ENCODE assay signal across 8 cellular contexts in the genomic region with DNA sequence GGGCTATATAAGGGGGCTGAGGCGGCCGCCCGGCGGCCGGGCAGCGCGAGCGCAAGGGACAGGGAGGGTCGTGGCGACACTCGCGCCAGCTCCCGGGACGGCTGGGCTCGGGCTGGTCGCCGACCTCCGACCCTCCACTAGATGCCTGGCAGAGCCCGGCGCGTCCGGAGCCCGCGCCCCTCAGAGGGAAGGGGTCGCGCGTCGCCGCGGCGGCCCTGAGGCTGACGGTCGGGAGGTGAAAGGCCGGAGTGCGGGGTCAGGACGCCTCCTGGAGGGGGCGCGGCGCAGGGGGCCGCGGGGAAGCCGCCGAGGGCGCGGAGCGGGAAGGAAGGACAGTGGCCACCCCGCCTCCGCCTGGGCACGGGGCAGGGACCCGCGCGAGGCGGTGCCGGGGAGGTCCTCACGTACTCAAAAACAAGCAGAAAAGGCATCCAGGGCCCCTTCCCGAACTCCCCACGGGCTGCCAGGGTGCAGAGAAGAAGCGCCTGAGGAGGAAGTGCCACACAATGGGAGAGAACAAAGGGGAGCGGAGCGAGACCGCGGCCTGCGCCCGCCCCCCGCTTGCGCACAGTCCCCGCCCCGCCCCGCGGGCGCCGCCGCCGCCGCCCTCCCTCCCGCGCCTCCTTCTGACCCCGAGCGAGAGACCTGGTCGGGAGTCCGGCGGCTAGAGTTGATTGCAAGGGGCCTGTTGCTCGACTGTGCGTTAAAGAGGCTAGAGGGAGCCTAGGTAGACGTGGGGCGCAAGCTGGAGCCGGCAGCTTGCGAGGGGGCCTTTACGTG. TPM values are rescaled to one million over a fixed set of nuclear protein-coding genes. Genes with fewer than 3 reads are reported as not detected.
DNase-seq lines count a peak whose midpoint lies in the region; ATAC-seq and TF ChIP-seq lines count a peak whose summit lies in the region.

No MANE protein-coding gene starts in this region.

- in situ Hi-C loops in transverse colon (cut with MboI; ENCODE audit: low pct_ligation_motif_present in 1 of 4, low pct_unique_long_range_greater_than_20kb in 1 of 4, low sequenced_read_pairs in 3 of 4), result loop anchor here in 1 of 4 donors (25.0 kb wide), 1 partner anchor 96 kb away; no protein-coding TSS in a partner anchor

- no peak for TF ChIP-seq RAD21 in Ishikawa (IDR thresholded peaks at IDR 0.05; ENCODE audit: low read depth)

- H3K4me1 ChIP-seq in SJCRH30, result peaks cover 13% of the 10 kb centered on the region; the same call in 1 of the 2 replicates
- peaks cover 0 to 14% (median 11%) of the 10 kb centered on the region in 4 donors for H3K4me1 ChIP-seq in transverse colon

- TF ChIP-seq CTCF in transverse colon (IDR thresholded peaks at IDR 0.05), result peak; percentile 14 to 57 (median 18)

- peak overlapping the region; percentile 96 for H3K4me3 ChIP-seq in SJCRH30
- H3K4me3 ChIP-seq in transverse colon, result peak overlapping the region; percentile 69 to 87 (median 84)

- WGBS in transverse colon (ENCODE audit: low coverage in 1 of 2), 2 donors, result 0% methylated on average over 23 of the region's 89 CpGs; no CpG with 5 or more reads in 1 of the 2 donors

- H3K4me3 Mint-ChIP-seq in activated naive CD4-positive, alpha-beta T cell treated with anti-CD3 and anti-CD28 coated beads, Interleukin-2, amount 50 U/mL, for 24 hours, result peak overlapping the region; percentile 94

- DNase-seq in EL, result peak; percentile 82
- DNase-seq in SJCRH30, result peak; percentile 73 to 81
- peak; percentile 86 for DNase-seq in globus pallidus (ENCODE audit: low spot score)
- peak in 55 of 56 donors; percentile 24 to 94 (median 76) for DNase-seq in nucleus accumbens (lab: John Stamatoyannopoulos, UW)
- DNase-seq in transverse colon, result peak; percentile 69

- TF ChIP-seq POLR2A in transverse colon (IDR thresholded peaks at IDR 0.05), result peak; percentile 88

- H3K27ac ChIP-seq in SJCRH30 (peak overlapping the region; percentile 100), transverse colon (peak overlapping the region; percentile 99 to 100 (median 100))

- H3K9me3 ChIP-seq in SJCRH30 (replicated peaks), result no peaks in the 10 kb centered on the region
- no peaks in the 10 kb centered on the region for H3K9me3 ChIP-seq in transverse colon

- H3K27me3 Mint-ChIP-seq in activated naive CD4-positive, alpha-beta T cell treated with anti-CD3 and anti-CD28 coated beads, Interleukin-2, amount 50 U/mL, for 24 hours, result no peaks in the 10 kb centered on the region

- peaks cover 40% of the 10 kb centered on the region for H3K4me1 Mint-ChIP-seq in activated naive CD4-positive, alpha-beta T cell treated with anti-CD3 and anti-CD28 coated beads, Interleukin-2, amount 50 U/mL, for 24 hours

- peak; percentile 56 for ATAC-seq in GM21717 (IDR thresholded peaks at IDR 0.05; ENCODE audit: unreplicated experiment)

- peak overlapping the region; percentile 98 for H3K27ac Mint-ChIP-seq in activated naive CD4-positive, alpha-beta T cell treated with anti-CD3 and anti-CD28 coated beads, Interleukin-2, amount 50 U/mL, for 24 hours

- TF ChIP-seq EP300 in Ishikawa (IDR thresholded peaks at IDR 0.05; ENCODE audit: borderline replicate concordance) (no peak), transverse colon (IDR thresholded peaks at IDR 0.05; ENCODE audit: low read depth) (no peak)

- H3K36me3 ChIP-seq in SJCRH30 (no peaks in the 10 kb centered on the region), transverse colon (no peaks in the 10 kb centered on the region)

- intact Hi-C loops in transverse colon (cut with DNase I; ENCODE audit: low total_unique reads), result loop anchor here (1.0 to 10.0 kb wide), 3 partner anchors 25 to 166 kb away; no protein-coding TSS in a partner anchor

- no peaks in the 10 kb centered on the region for H3K27me3 ChIP-seq in SJCRH30
- peaks cover 41% of the 10 kb centered on the region for H3K27me3 ChIP-seq in transverse colon

- H3K9me3 Mint-ChIP-seq in activated naive CD4-positive, alpha-beta T cell treated with anti-CD3 and anti-CD28 coated beads, Interleukin-2, amount 50 U/mL, for 24 hours, result no peaks in the 10 kb centered on the region

- H3K36me3 Mint-ChIP-seq in activated naive CD4-positive, alpha-beta T cell treated with anti-CD3 and anti-CD28 coated beads, Interleukin-2, amount 50 U/mL, for 24 hours, result peaks cover 2% of the 10 kb centered on the region

TF ChIP-seq in Ishikawa, 13 proteins besides CTCF, POLR2A, EP300 and RAD21:
- TF ChIP-seq TAF1 (IDR thresholded peaks at IDR 0.05; ENCODE audit: low read depth), result 0 out of 2 replicates have a peak, but pooled peaks have one; percentile 12
- TF ChIP-seq FOXM1 (IDR thresholded peaks at IDR 0.05; ENCODE audit: borderline replicate concordance, low read depth), result no peak
- TF ChIP-seq ZBTB7A (IDR thresholded peaks at IDR 0.05; ENCODE audit: low read depth), result peak; percentile 88
- TF ChIP-seq, protein P1, sequence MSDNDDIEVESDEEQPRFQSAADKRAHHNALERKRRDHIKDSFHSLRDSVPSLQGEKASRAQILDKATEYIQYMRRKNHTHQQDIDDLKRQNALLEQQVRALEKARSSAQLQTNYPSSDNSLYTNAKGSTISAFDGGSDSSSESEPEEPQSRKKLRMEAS (IDR thresholded peaks at IDR 0.05), result peak; percentile 49; the same call in 1 of the 2 replicates
- TF ChIP-seq NFIC (IDR thresholded peaks at IDR 0.05), result no peak

RNA-seq across cellular contexts. Expression of a gene that starts 0.8 kb away (rescaled TPM):
- 6.0 and 6.7 TPM in 2 replicates for total RNA-seq in SJCRH30 (2014; rRNA removed; shearing (Covaris generic))
- 10 to 100 TPM in 1 of 4 donors, 1 to 10 TPM in 3; 6.2 to 43.4 (median 6.8) TPM for total RNA-seq in transverse colon

Comparison
In these comparisons a context has a peak if more than half of its experiments do, and no peak if none do; other contexts are left out.
1. Peak in every context shown above with its lines: DNase-seq, ATAC-seq, H3K4me3 ChIP-seq and H3K27ac ChIP-seq.